1 cellular context compared by ENCODE assay signal in genomic region chr22:39471421-39472141, GRCh38.
TF ChIP-seq lines count a peak whose summit lies in the region.

No MANE protein-coding gene starts in this region.

TF ChIP-seq in H1, 55 proteins besides CTCF, POLR2A, EP300 and RAD21:
- TF ChIP-seq SIN3A (conservative IDR thresholded peaks at IDR 0.05 in 1 of 2, IDR thresholded peaks at IDR 0.05 in 1 of 2; ENCODE audit: low read depth in 1 of 2, low read length in 2 of 2), result no peak
TF ChIP-seq in H1: peak in this region for 0.
